In the genomic region with DNA sequence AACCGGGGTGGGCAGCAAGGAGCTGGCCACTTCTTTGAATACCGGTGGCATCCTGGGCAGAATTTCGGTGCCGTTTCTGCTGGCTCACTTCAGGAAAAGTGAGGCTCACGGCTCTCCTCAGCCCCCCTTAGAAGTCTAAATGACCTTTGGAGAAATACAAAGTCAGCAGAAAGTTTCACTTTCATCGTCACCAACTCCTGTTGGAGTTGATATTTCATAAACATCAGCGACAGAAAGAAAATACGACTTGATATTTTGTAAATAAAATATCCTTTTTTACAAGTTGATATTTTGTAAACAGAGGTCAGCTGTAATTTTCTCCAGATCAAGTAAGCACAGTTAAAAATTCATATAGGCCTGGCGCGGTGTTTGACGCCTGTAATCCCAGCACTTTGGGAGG, we compare ENCODE assay signal across 9 cellular contexts. TPM values are rescaled to one million over a fixed set of nuclear protein-coding genes. Genes with fewer than 3 reads are reported as not detected.
DNase-seq lines count a peak whose midpoint lies in the region; ATAC-seq and TF ChIP-seq lines count a peak whose summit lies in the region.
"Had no signal": no experiment of that assay in that cellular context is flagged by ENCODE, and none has a peak within 500 bp of the region (broad histone marks: within the 10 kb centered on the region; RNA-seq: fewer than 3 reads in every experiment).

No MANE protein-coding gene starts in this region.

- intact Hi-C loops in CD8-positive, alpha-beta T cell (cut with DNase I, micrococcal nuclease) = no loop called here
- intact Hi-C loops in ovary (cut with DNase I) = loop anchor here in 1 of 4 donors (10.0 kb wide), 1 partner anchor 71 kb away; a partner anchor contains a TSS

- peak overlapping the region; percentile 90 for H3K27ac Mint-ChIP-seq in CD8-positive, alpha-beta T cell

- H3K4me1 Mint-ChIP-seq in CD8-positive, alpha-beta T cell (ENCODE audit: low read depth) = peaks cover 30% of the 10 kb centered on the region

- no peak for ATAC-seq in CD8-positive, alpha-beta T cell
- ATAC-seq in HG03097 (IDR thresholded peaks at IDR 0.05; ENCODE audit: low FRiP score, unreplicated experiment) = no peak

- H3K4me3 Mint-ChIP-seq in CD8-positive, alpha-beta T cell = peak overlapping the region; percentile 83

- H3K9me3 Mint-ChIP-seq in CD8-positive, alpha-beta T cell = peaks cover 18% of the 10 kb centered on the region

- POLR2A ChIA-PET in CD8-positive, alpha-beta T cell (lab: Charles Lee) = interaction anchor here (0.7 to 3.7 kb wide), 11 partner anchors 9 to 162 kb away, joined by 3 to 31 read pairs (median 5); a partner anchor contains a TSS

- TF ChIP-seq EP300 in ovary (IDR thresholded peaks at IDR 0.05) = no peak

- no peak for TF ChIP-seq POLR2A in Peyer's patch (IDR thresholded peaks at IDR 0.05)
- TF ChIP-seq POLR2A in ovary (IDR thresholded peaks at IDR 0.05) = no peak

- peak overlapping the region; percentile 90 for H3K4me3 ChIP-seq in CD8-positive, alpha-beta T cell (ENCODE audit: low read depth, low read length)
- H3K4me3 ChIP-seq in Peyer's patch (peak overlapping the region; percentile 64 to 84 (median 81)), epithelial cell of proximal tubule (ENCODE audit: low read depth, low read length) (peak overlapping the region; percentile 75), ovary (peak overlapping the region; percentile 80)

- H3K36me3 ChIP-seq in CD8-positive, alpha-beta T cell (ENCODE audit: insufficient read depth, low read length) = peaks cover 13% of the 10 kb centered on the region
- peaks cover 0 to 34% (median 0%) of the 10 kb centered on the region in 3 donors for H3K36me3 ChIP-seq in Peyer's patch
- no peaks in the 10 kb centered on the region for H3K36me3 ChIP-seq in ovary

- H3K36me3 Mint-ChIP-seq in CD8-positive, alpha-beta T cell = peaks cover 57% of the 10 kb centered on the region

- H3K9me3 ChIP-seq in CD8-positive, alpha-beta T cell (ENCODE audit: low read length) = peaks cover 17% of the 10 kb centered on the region
- H3K9me3 ChIP-seq in Peyer's patch (peaks cover 0 to 50% (median 4%) of the 10 kb centered on the region in 4 donors), ovary (peaks cover 0 to 52% of the 10 kb centered on the region in 2 donors)

- no peak for DNase-seq in CD8-positive, alpha-beta T cell
- DNase-seq in Peyer's patch (no peak), epithelial cell of proximal tubule (ENCODE audit: low read depth) (no peak), ovary (no peak), DMS53 (lab: John Stamatoyannopoulos, UW) (no peak), DMS114 treated with DMSO at 0.1 percent for 48 hours (lab: John Stamatoyannopoulos, UW; ENCODE audit: unreplicated experiment) (no peak)
- no peak for DNase-seq in central memory CD4-positive, alpha-beta T cell
- DNase-seq: SIG-M5 had no signal

- no peaks in the 10 kb centered on the region for H3K27me3 Mint-ChIP-seq in CD8-positive, alpha-beta T cell (ENCODE audit: low read depth)

- peaks cover 14% of the 10 kb centered on the region for H3K4me1 ChIP-seq in CD8-positive, alpha-beta T cell (ENCODE audit: insufficient read depth, low read length)
- H3K4me1 ChIP-seq in Peyer's patch (peaks cover 0 to 9% (median 0%) of the 10 kb centered on the region in 4 donors), ovary (ENCODE audit: insufficient read depth) (peaks cover 5% of the 10 kb centered on the region)

- H3K27ac ChIP-seq in CD8-positive, alpha-beta T cell (ENCODE audit: low read depth, low read length) = peak overlapping the region; percentile 86
- H3K27ac ChIP-seq in Peyer's patch (peak overlapping the region; percentile 87 to 92 (median 90)), ovary (peak overlapping the region in 1 of 2 donors; percentile 91)

- WGBS in ovary, 3 donors = 56 to 65% (median 63%) methylated on average over 11 of the region's 11 CpGs

- CTCF ChIA-PET in CD8-positive, alpha-beta T cell (lab: Charles Lee) = interaction anchor here (0.7 to 1.8 kb wide), 2 partner anchors 9 to 123 kb away, joined by 3 to 7 read pairs; no protein-coding TSS in a partner anchor

- H3K27me3 ChIP-seq in CD8-positive, alpha-beta T cell (ENCODE audit: insufficient read depth, low read length) = no peaks in the 10 kb centered on the region
- H3K27me3 ChIP-seq in Peyer's patch (no peaks in the 10 kb centered on the region), ovary (no peaks in the 10 kb centered on the region)

- no peak for TF ChIP-seq CTCF in CD8-positive, alpha-beta T cell (IDR thresholded peaks at IDR 0.05)
- no peak for TF ChIP-seq CTCF in Peyer's patch (IDR thresholded peaks at IDR 0.05)
- no peak for TF ChIP-seq CTCF in epithelial cell of proximal tubule (conservative IDR thresholded peaks at IDR 0.05; ENCODE audit: low read depth, low read length)
- no peak for TF ChIP-seq CTCF in ovary (IDR thresholded peaks at IDR 0.05)

RNA-seq across cellular contexts. Expression of a gene that starts 0.8 kb away (rescaled TPM):
- 10 to 100 TPM; 59.6 to 61.3 TPM for total RNA-seq in CD8-positive, alpha-beta T cell
- total RNA-seq in Peyer's patch = 10 to 100 TPM; 19.3 to 56.9 (median 41.6) TPM
- total RNA-seq in epithelial cell of proximal tubule = 8.5 and 12.9 TPM in 2 replicates
- 10 to 100 TPM; 17.5 to 50.1 (median 34.3) TPM for total RNA-seq in ovary
- 10 to 100 TPM; 20.6 to 26.3 TPM for polyA plus RNA-seq in ovary

RNA-seq across cellular contexts. Expression of a gene that starts 0.8 kb away (rescaled TPM):
- total RNA-seq in CD8-positive, alpha-beta T cell = 1 to 10 TPM; 4.1 to 4.2 TPM
- 10 to 100 TPM in 1 of 4 donors, 1 to 10 TPM in 3; 1.2 to 14.9 (median 2.9) TPM for total RNA-seq in Peyer's patch
- total RNA-seq in epithelial cell of proximal tubule = 1.8 and 1.9 TPM in 2 replicates
- total RNA-seq in ovary = 10 to 100 TPM in 5 of 7 donors, 1 to 10 TPM in 2; 5.2 to 16.1 (median 13.7) TPM
- 10 to 100 TPM; 10.8 to 10.9 TPM for polyA plus RNA-seq in ovary

RNA-seq across cellular contexts. Expression of a gene that starts 22.8 kb away (rescaled TPM):
- 10 to 100 TPM; 44.2 to 49.0 TPM for total RNA-seq in CD8-positive, alpha-beta T cell
- total RNA-seq in Peyer's patch = 10 to 100 TPM; 19.0 to 35.8 (median 27.5) TPM
- total RNA-seq in epithelial cell of proximal tubule = 18.1 and 33.1 TPM in 2 replicates
- total RNA-seq in ovary = 10 to 100 TPM; 32.1 to 46.1 (median 35.8) TPM
- 10 to 100 TPM; 31.2 to 33.2 TPM for polyA plus RNA-seq in ovary

RNA-seq across cellular contexts. Expression of a gene that starts 49.6 kb away (rescaled TPM):
- not detected for total RNA-seq in CD8-positive, alpha-beta T cell
- not detected for total RNA-seq in Peyer's patch
- total RNA-seq in epithelial cell of proximal tubule = not detected in 2 replicates
- under 1 TPM in 6 of 7 donors, not detected in 1; 0.20 to 0.50 (median 0.33) TPM for total RNA-seq in ovary
- under 1 TPM; 0.06 to 0.30 TPM for polyA plus RNA-seq in ovary

RNA-seq across cellular contexts. Expression of a gene that starts 49.6 kb away (rescaled TPM):
- total RNA-seq in CD8-positive, alpha-beta T cell = under 1 TPM; 0.19 to 0.30 TPM
- total RNA-seq in Peyer's patch (1 to 10 TPM; 1.2 to 6.6 (median 2.2) TPM), epithelial cell of proximal tubule (not detected in 2 replicates), ovary (under 1 TPM; 0.20 to 0.84 (median 0.46) TPM)
- polyA plus RNA-seq in ovary = under 1 TPM; 0.11 to 0.53 TPM
